1 cellular context compared by ENCODE assay signal in the genomic region with DNA sequence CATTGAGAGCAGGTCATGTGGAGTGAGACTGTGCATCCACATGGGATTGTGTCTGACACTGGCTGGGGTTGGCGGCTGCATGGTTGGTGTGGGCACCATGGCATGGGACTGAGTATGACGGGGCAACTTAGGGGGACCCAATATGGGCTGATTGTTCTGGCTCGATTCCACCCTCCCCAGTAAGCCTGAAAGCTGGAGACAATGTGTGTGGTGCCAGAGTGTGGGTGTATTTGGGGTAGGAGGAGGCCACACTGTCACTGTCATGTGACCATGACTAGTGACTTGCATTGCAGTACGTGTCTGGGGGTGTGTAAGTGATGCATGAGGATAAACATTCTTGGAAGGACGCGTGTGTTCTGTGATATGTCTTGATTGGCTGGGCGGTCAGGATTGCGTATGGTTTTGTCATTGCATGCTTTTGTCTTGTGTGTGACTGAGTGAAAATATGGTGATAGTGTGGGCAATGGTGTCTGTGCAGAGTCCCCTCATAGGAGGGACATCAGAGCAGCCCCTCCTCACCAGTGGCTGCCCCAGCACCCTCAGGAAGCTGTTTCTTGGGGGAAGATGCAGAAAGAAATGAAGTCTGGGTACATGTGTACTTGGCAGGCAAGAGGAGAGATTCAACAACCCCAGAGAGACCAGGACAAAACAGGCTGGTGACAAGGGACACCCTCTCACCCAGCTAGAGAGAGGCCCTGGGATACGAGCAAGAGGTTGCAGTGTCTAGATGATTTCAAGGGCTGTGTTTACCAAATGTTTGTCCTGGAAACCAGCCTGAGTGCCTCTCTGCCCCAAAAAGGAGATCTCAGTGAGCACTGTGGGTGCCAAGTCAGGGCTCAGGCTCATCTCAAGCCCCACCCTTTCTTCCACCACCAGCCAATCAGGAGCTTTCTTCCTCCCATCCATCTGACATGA.
TF ChIP-seq lines count a peak whose summit lies in the region.

No MANE protein-coding gene starts in this region.

TF ChIP-seq in K562, 482 proteins besides CTCF, POLR2A, EP300 and RAD21 (continued from another document and continues in another):
- TF ChIP-seq, protein P1, sequence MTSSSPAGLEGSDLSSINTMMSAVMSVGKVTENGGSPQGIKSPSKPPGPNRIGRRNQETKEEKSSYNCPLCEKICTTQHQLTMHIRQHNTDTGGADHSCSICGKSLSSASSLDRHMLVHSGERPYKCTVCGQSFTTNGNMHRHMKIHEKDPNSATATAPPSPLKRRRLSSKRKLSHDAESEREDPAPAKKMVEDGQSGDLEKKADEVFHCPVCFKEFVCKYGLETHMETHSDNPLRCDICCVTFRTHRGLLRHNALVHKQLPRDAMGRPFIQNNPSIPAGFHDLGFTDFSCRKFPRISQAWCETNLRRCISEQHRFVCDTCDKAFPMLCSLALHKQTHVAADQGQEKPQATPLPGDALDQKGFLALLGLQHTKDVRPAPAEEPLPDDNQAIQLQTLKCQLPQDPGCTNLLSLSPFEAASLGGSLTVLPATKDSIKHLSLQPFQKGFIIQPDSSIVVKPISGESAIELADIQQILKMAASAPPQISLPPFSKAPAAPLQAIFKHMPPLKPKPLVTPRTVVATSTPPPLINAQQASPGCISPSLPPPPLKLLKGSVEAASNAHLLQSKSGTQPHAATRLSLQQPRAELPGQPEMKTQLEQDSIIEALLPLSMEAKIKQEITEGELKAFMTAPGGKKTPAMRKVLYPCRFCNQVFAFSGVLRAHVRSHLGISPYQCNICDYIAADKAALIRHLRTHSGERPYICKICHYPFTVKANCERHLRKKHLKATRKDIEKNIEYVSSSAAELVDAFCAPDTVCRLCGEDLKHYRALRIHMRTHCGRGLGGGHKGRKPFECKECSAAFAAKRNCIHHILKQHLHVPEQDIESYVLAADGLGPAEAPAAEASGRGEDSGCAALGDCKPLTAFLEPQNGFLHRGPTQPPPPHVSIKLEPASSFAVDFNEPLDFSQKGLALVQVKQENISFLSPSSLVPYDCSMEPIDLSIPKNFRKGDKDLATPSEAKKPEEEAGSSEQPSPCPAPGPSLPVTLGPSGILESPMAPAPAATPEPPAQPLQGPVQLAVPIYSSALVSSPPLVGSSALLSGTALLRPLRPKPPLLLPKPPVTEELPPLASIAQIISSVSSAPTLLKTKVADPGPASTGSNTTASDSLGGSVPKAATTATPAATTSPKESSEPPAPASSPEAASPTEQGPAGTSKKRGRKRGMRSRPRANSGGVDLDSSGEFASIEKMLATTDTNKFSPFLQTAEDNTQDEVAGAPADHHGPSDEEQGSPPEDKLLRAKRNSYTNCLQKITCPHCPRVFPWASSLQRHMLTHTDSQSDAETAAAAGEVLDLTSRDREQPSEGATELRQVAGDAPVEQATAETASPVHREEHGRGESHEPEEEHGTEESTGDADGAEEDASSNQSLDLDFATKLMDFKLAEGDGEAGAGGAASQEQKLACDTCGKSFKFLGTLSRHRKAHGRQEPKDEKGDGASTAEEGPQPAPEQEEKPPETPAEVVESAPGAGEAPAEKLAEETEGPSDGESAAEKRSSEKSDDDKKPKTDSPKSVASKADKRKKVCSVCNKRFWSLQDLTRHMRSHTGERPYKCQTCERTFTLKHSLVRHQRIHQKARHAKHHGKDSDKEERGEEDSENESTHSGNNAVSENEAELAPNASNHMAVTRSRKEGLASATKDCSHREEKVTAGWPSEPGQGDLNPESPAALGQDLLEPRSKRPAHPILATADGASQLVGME (CRISPR knock-in tag; IDR thresholded peaks at IDR 0.05): peak; percentile 99
- TF ChIP-seq MAFF (IDR thresholded peaks at IDR 0.05; ENCODE audit: low read length) (peak; percentile 75), ZNF324 (CRISPR knock-in tag; IDR thresholded peaks at IDR 0.05) (peak; percentile 70), RHOXF2B (CRISPR knock-in tag; conservative IDR thresholded peaks at IDR 0.05) (peak; percentile 96; the same call in 1 of the 2 replicates), CSDE1 (IDR thresholded peaks at IDR 0.05) (no peak), ZNF134 (CRISPR knock-in tag; conservative IDR thresholded peaks at IDR 0.05) (peak; percentile 83), ARNT (IDR thresholded peaks at IDR 0.05) (peak in 1 of 2 experiments; percentile 95; a peak in 2 of 4 replicates), MTA1 (IDR thresholded peaks at IDR 0.05; ENCODE audit: borderline replicate concordance) (peak; percentile 68; the same call in 1 of the 2 replicates), ZFP1 (CRISPR knock-in tag; IDR thresholded peaks at IDR 0.05) (peak; percentile 92), STAG1 (CRISPR knock-in tag; IDR thresholded peaks at IDR 0.05; ENCODE audit: borderline replicate concordance) (no peak), CBX2 (IDR thresholded peaks at IDR 0.05; ENCODE audit: insufficient read depth, low read length, poor library complexity, severe bottlenecking) (no peak), HDAC6 (IDR thresholded peaks at IDR 0.05; ENCODE audit: low read depth, low read length) (no peak), MEF2D (tag; conservative IDR thresholded peaks at IDR 0.05; ENCODE audit: low read depth) (peak; percentile 98), NEUROD1 (IDR thresholded peaks at IDR 0.05; ENCODE audit: borderline replicate concordance, low read depth, low read length, partially characterized antibody) (no peak), LARP7 (IDR thresholded peaks at IDR 0.05) (no peak), SIX5 (IDR thresholded peaks at IDR 0.05; ENCODE audit: borderline replicate concordance in 1 of 2, insufficient read depth in 1 of 2, low read depth in 1 of 2, low read length in 2 of 2) (no peak), GATAD2B (IDR thresholded peaks at IDR 0.05; ENCODE audit: borderline replicate concordance) (no peak), BRF1 (IDR thresholded peaks at IDR 0.05; ENCODE audit: borderline replicate concordance, extremely low read depth, insufficient read length) (no peak), SREBF1 (IDR thresholded peaks at IDR 0.05; ENCODE audit: borderline replicate concordance, low read depth, low read length) (0 out of 2 replicates have a peak, but pooled peaks have one; percentile 49), TFAM (CRISPR knock-in tag; conservative IDR thresholded peaks at IDR 0.05) (no peak), DPF2 (IDR thresholded peaks at IDR 0.05) (peak; percentile 92), MTF1 (CRISPR knock-in tag; IDR thresholded peaks at IDR 0.05; ENCODE audit: borderline replicate concordance) (no peak), U2AF1 (optimal IDR thresholded peaks at IDR 0.05; ENCODE audit: low read depth, low read length) (no peak), HDAC8 (tag; IDR thresholded peaks at IDR 0.05) (peak; percentile 99), CAMTA2 (CRISPR knock-in tag; conservative IDR thresholded peaks at IDR 0.05) (no peak), ZNF253 (CRISPR knock-in tag; conservative IDR thresholded peaks at IDR 0.05) (no peak), NFYB (IDR thresholded peaks at IDR 0.05; ENCODE audit: extremely low read depth, insufficient read length) (no peak), ZBTB7A (IDR thresholded peaks at IDR 0.05; ENCODE audit: borderline replicate concordance, control insufficient read depth, low read depth, low read length) (no peak), PPARD (CRISPR knock-in tag; IDR thresholded peaks at IDR 0.05) (peak; percentile 59; the same call in 1 of the 2 replicates), RBM15 (IDR thresholded peaks at IDR 0.05; ENCODE audit: insufficient read depth, low read length) (no peak), HIVEP1 (CRISPR knock-in tag; IDR thresholded peaks at IDR 0.05) (peak; percentile 96)
- TF ChIP-seq, protein P2, sequence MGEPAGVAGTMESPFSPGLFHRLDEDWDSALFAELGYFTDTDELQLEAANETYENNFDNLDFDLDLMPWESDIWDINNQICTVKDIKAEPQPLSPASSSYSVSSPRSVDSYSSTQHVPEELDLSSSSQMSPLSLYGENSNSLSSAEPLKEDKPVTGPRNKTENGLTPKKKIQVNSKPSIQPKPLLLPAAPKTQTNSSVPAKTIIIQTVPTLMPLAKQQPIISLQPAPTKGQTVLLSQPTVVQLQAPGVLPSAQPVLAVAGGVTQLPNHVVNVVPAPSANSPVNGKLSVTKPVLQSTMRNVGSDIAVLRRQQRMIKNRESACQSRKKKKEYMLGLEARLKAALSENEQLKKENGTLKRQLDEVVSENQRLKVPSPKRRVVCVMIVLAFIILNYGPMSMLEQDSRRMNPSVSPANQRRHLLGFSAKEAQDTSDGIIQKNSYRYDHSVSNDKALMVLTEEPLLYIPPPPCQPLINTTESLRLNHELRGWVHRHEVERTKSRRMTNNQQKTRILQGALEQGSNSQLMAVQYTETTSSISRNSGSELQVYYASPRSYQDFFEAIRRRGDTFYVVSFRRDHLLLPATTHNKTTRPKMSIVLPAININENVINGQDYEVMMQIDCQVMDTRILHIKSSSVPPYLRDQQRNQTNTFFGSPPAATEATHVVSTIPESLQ (CRISPR knock-in tag; IDR thresholded peaks at IDR 0.05): no peak
- TF ChIP-seq, protein P3, sequence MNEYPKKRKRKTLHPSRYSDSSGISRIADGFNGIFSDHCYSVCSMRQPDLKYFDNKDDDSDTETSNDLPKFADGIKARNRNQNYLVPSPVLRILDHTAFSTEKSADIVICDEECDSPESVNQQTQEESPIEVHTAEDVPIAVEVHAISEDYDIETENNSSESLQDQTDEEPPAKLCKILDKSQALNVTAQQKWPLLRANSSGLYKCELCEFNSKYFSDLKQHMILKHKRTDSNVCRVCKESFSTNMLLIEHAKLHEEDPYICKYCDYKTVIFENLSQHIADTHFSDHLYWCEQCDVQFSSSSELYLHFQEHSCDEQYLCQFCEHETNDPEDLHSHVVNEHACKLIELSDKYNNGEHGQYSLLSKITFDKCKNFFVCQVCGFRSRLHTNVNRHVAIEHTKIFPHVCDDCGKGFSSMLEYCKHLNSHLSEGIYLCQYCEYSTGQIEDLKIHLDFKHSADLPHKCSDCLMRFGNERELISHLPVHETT (CRISPR knock-in tag; conservative IDR thresholded peaks at IDR 0.05 in 1 of 2, IDR thresholded peaks at IDR 0.05 in 1 of 2): peak in 1 of 2 experiments; percentile 95; a peak in 2 of 4 replicates
- TF ChIP-seq, protein P4, sequence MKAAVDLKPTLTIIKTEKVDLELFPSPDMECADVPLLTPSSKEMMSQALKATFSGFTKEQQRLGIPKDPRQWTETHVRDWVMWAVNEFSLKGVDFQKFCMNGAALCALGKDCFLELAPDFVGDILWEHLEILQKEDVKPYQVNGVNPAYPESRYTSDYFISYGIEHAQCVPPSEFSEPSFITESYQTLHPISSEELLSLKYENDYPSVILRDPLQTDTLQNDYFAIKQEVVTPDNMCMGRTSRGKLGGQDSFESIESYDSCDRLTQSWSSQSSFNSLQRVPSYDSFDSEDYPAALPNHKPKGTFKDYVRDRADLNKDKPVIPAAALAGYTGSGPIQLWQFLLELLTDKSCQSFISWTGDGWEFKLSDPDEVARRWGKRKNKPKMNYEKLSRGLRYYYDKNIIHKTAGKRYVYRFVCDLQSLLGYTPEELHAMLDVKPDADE (conservative IDR thresholded peaks at IDR 0.05; ENCODE audit: control insufficient read depth, low read depth, low read length): no peak
- TF ChIP-seq, protein P5, sequence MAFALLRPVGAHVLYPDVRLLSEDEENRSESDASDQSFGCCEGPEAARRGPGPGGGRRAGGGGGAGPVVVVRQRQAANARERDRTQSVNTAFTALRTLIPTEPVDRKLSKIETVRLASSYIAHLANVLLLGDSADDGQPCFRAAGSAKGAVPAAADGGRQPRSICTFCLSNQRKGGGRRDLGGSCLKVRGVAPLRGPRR (CRISPR knock-in tag; IDR thresholded peaks at IDR 0.05): peak; percentile 98
- TF ChIP-seq, protein P6, sequence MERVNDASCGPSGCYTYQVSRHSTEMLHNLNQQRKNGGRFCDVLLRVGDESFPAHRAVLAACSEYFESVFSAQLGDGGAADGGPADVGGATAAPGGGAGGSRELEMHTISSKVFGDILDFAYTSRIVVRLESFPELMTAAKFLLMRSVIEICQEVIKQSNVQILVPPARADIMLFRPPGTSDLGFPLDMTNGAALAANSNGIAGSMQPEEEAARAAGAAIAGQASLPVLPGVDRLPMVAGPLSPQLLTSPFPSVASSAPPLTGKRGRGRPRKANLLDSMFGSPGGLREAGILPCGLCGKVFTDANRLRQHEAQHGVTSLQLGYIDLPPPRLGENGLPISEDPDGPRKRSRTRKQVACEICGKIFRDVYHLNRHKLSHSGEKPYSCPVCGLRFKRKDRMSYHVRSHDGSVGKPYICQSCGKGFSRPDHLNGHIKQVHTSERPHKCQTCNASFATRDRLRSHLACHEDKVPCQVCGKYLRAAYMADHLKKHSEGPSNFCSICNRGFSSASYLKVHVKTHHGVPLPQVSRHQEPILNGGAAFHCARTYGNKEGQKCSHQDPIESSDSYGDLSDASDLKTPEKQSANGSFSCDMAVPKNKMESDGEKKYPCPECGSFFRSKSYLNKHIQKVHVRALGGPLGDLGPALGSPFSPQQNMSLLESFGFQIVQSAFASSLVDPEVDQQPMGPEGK (CRISPR knock-in tag; IDR thresholded peaks at IDR 0.05; ENCODE audit: borderline replicate concordance): peak; percentile 96
- TF ChIP-seq, protein P7, sequence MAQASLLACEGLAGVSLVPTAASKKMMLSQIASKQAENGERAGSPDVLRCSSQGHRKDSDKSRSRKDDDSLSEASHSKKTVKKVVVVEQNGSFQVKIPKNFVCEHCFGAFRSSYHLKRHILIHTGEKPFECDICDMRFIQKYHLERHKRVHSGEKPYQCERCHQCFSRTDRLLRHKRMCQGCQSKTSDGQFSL (CRISPR knock-in tag; IDR thresholded peaks at IDR 0.05): no peak
- TF ChIP-seq, protein P7 (tag; IDR thresholded peaks at IDR 0.05): peak in 1 of 2 experiments; percentile 87; a peak in 1 of 4 replicates
- TF ChIP-seq, protein P8, sequence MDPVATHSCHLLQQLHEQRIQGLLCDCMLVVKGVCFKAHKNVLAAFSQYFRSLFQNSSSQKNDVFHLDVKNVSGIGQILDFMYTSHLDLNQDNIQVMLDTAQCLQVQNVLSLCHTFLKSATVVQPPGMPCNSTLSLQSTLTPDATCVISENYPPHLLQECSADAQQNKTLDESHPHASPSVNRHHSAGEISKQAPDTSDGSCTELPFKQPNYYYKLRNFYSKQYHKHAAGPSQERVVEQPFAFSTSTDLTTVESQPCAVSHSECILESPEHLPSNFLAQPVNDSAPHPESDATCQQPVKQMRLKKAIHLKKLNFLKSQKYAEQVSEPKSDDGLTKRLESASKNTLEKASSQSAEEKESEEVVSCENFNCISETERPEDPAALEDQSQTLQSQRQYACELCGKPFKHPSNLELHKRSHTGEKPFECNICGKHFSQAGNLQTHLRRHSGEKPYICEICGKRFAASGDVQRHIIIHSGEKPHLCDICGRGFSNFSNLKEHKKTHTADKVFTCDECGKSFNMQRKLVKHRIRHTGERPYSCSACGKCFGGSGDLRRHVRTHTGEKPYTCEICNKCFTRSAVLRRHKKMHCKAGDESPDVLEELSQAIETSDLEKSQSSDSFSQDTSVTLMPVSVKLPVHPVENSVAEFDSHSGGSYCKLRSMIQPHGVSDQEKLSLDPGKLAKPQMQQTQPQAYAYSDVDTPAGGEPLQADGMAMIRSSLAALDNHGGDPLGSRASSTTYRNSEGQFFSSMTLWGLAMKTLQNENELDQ (CRISPR knock-in tag; IDR thresholded peaks at IDR 0.05; ENCODE audit: borderline replicate concordance): no peak
- TF ChIP-seq, protein P9, sequence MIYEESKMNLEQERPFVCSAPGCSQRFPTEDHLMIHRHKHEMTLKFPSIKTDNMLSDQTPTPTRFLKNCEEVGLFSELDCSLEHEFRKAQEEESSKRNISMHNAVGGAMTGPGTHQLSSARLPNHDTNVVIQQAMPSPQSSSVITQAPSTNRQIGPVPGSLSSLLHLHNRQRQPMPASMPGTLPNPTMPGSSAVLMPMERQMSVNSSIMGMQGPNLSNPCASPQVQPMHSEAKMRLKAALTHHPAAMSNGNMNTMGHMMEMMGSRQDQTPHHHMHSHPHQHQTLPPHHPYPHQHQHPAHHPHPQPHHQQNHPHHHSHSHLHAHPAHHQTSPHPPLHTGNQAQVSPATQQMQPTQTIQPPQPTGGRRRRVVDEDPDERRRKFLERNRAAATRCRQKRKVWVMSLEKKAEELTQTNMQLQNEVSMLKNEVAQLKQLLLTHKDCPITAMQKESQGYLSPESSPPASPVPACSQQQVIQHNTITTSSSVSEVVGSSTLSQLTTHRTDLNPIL (CRISPR knock-in tag; IDR thresholded peaks at IDR 0.05): peak; percentile 89
